Comparison of ENCODE assay signal across 8 cellular contexts in genomic region chr2:177212895-177213856, GRCh38. TPM values are rescaled to one million over a fixed set of nuclear protein-coding genes. Genes with fewer than 3 reads are reported as not detected.
A peak's percentile ranks its signal among the peaks of the same experiment; 100 is the strongest.
DNase-seq lines count a peak whose midpoint lies in the region; ATAC-seq, FAIRE-seq and TF ChIP-seq lines count a peak whose summit lies in the region.

No MANE protein-coding gene starts in this region.

- peaks cover 9 to 29% of the 10 kb centered on the region in 2 donors for H3K36me3 ChIP-seq in kidney (ENCODE audit: control insufficient read depth in 1 of 2, insufficient read depth in 2 of 2, low read length in 2 of 2)

- H3K27ac ChIP-seq in caudate nucleus (ENCODE audit: low read depth, low read length) (peak overlapping the region; percentile 94), kidney (ENCODE audit: low read depth in 2 of 2, low read length in 2 of 2) (peak overlapping the region; percentile 100)

- H3K4me1 ChIP-seq in kidney (ENCODE audit: control insufficient read depth in 1 of 2, insufficient read depth in 1 of 2, low read depth in 1 of 2, low read length in 2 of 2): peaks cover 4 to 8% of the 10 kb centered on the region in 2 donors

- H3K4me3 ChIP-seq in kidney (ENCODE audit: low read length in 2 of 2): peak overlapping the region; percentile 85 to 96

- intact Hi-C loops in kidney (cut with DNase I): no loop called here

- TF ChIP-seq CTCF in AG09319 (IDR thresholded peaks at IDR 0.05; ENCODE audit: low read depth, low read length): no peak
- TF ChIP-seq CTCF in kidney (IDR thresholded peaks at IDR 0.05; ENCODE audit: borderline replicate concordance, extremely low read depth, insufficient read depth): no peak

- ATAC-seq in GM19023 (IDR thresholded peaks at IDR 0.05; ENCODE audit: unreplicated experiment) (peak; percentile 50), HG03175 (IDR thresholded peaks at IDR 0.05; ENCODE audit: unreplicated experiment) (peak; percentile 52)

- peak; percentile 85 for DNase-seq in AG09319 (ENCODE audit: extremely low read depth, low read depth)
- DNase-seq in NCI-H226: peak; percentile 93
- DNase-seq in activated CD4-positive, CD25-positive, alpha-beta regulatory T cell (lab: John Stamatoyannopoulos, UW): peak; percentile 83 to 89 (median 86)
- peak in 57 of 61 donors; percentile 45 to 96 (median 81) for DNase-seq in caudate nucleus (lab: John Stamatoyannopoulos, UW)
- peak; percentile 98 for DNase-seq in kidney
- peak; percentile 89 to 93 (median 90) for DNase-seq in stimulated activated CD4-positive, alpha-beta T cell treated with anti-CD3 and anti-CD28 coated beads, Interleukin-12 subunit alpha, Interleukin-12 subunit beta, amount 100 ng/mL, for 48 hours (ENCODE audit: low read depth in 2 of 3, low spot score in 1 of 3)

- H3K9ac ChIP-seq in kidney (ENCODE audit: low read length in 2 of 2): peak overlapping the region; percentile 37 to 92

- no peaks in the 10 kb centered on the region for H3K9me3 ChIP-seq in kidney (ENCODE audit: control insufficient read depth in 1 of 2, low read length in 2 of 2)

- no peak for FAIRE-seq in kidney (lab: Jason Lieb, UNC)

RNA-seq across cellular contexts. Expression of gene HNRNPA3, which starts 0.6 kb away (rescaled TPM):
- total RNA-seq in kidney: 173 TPM
- 156 TPM for polyA plus RNA-seq in kidney (ENCODE audit: insufficient read depth, low read depth, low replicate concordance)

RNA-seq across cellular contexts. Expression of gene NFE2L2, which starts 51.4 kb away (rescaled TPM):
- total RNA-seq in kidney: 149 TPM
- 105 TPM for polyA plus RNA-seq in kidney (ENCODE audit: insufficient read depth, low read depth, low replicate concordance)

Comparison
In these comparisons a context has a peak if more than half of its experiments do, and no peak if none do; other contexts are left out.
1. Peak in every context shown above with its lines: DNase-seq, ATAC-seq, H3K4me3 ChIP-seq and H3K27ac ChIP-seq.